In the genomic region with DNA sequence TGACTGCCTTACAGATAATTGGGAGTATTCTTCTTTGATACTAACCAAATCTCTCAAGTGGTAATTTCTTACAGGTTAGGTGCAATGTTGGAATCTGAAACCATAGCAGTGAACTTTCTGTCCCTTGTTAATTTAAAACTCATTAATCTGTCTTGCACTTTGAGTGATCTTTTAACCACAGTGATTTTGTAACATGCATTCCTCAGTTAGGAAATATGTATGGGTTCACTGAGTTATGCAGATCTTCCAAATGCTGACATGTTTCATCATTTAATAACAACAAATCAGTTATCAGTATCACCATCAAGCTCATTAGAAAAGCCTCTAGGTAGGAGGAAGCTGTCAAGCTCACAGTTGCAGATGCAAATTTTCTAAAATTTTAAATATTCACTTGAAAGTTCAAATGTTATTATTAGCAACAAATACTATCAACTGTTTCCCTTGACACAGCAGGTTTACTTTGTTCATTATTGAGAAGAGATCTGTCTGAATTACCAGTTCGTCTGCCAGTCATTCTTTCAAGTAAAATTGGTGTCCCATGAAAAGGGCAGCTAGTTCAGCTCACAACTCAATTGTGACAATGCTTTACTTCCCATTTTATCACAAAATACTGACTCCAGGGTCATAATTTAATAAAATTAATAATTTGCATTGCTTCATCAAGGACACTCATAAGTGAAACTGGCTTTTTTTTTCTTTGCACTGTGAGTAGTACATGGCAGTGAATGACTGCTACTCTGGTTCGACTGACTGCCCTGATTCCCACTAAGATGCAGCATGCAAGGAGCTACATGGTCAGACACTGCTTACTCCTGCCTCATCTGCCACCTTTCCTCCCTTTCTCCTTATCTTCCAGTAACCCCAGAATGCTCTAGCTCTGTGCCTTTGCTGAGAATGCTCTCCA, we compare ENCODE assay signal across 8 cellular contexts. TPM values are rescaled to one million over a fixed set of nuclear protein-coding genes. Genes with fewer than 3 reads are reported as not detected.
DNase-seq lines count a peak whose midpoint lies in the region; ATAC-seq and TF ChIP-seq lines count a peak whose summit lies in the region.
"Had no signal": no experiment of that assay in that cellular context is flagged by ENCODE, and none has a peak within 500 bp of the region (broad histone marks: within the 10 kb centered on the region; RNA-seq: fewer than 3 reads in every experiment).

No MANE protein-coding gene starts in this region.

- H3K9me3 Mint-ChIP-seq in stimulated activated naive CD8-positive, alpha-beta T cell treated with anti-CD3 and anti-CD28 coated beads, Interleukin-15, amount 100 ng/mL, for 72 hours, result no peaks in the 10 kb centered on the region

- ATAC-seq in GM18870 (IDR thresholded peaks at IDR 0.05; ENCODE audit: unreplicated experiment), result peak; percentile 62
- peak; percentile 71 for ATAC-seq in HG02678 (IDR thresholded peaks at IDR 0.05; ENCODE audit: unreplicated experiment)
- ATAC-seq in omental fat pad (ENCODE audit: low FRiP score), result peak; percentile 83
- no peak for ATAC-seq in stimulated activated naive CD8-positive, alpha-beta T cell treated with anti-CD3 and anti-CD28 coated beads, Interleukin-15, amount 100 ng/mL, for 72 hours

- no peaks in the 10 kb centered on the region for H3K4me1 Mint-ChIP-seq in stimulated activated naive CD8-positive, alpha-beta T cell treated with anti-CD3 and anti-CD28 coated beads, Interleukin-15, amount 100 ng/mL, for 72 hours

- H3K4me3 Mint-ChIP-seq in stimulated activated naive CD8-positive, alpha-beta T cell treated with anti-CD3 and anti-CD28 coated beads, Interleukin-15, amount 100 ng/mL, for 72 hours, result no peak overlapping the region

- TF ChIP-seq CTCF in omental fat pad (IDR thresholded peaks at IDR 0.05), result no peak

- DNase-seq in SW480 (ENCODE audit: low spot score) (peak; percentile 2), omental fat pad (ENCODE audit: low spot score) (no peak), amygdala (lab: John Stamatoyannopoulos, UW) (no peak)
- no peak for DNase-seq in activated CD8-positive, alpha-beta memory T cell treated with anti-CD3 and anti-CD28 coated beads for 24 hours
- no peak for DNase-seq in stimulated activated naive CD8-positive, alpha-beta T cell treated with anti-CD3 and anti-CD28 coated beads, Interleukin-15, amount 100 ng/mL, for 72 hours
- DNase-seq: activated CD8-positive, alpha-beta memory T cell treated with anti-CD3 and anti-CD28 coated beads, Interleukin-2, amount 50 U/mL, for 48 hours had no signal

- no peaks in the 10 kb centered on the region for H3K27me3 Mint-ChIP-seq in stimulated activated naive CD8-positive, alpha-beta T cell treated with anti-CD3 and anti-CD28 coated beads, Interleukin-15, amount 100 ng/mL, for 72 hours

- H3K27ac Mint-ChIP-seq in stimulated activated naive CD8-positive, alpha-beta T cell treated with anti-CD3 and anti-CD28 coated beads, Interleukin-15, amount 100 ng/mL, for 72 hours, result peak overlapping the region in 1 of 2 donors; percentile 20

RNA-seq across cellular contexts. Expression of gene SUCLG1, which starts 31.6 kb away (rescaled TPM):
- total RNA-seq in omental fat pad, result 100 to 1,000 TPM in 2 of 4 donors, 10 to 100 TPM in 2; 66.8 to 136 (median 100.0) TPM
